ENCODE assay signal across 31 cellular contexts in the genomic region with DNA sequence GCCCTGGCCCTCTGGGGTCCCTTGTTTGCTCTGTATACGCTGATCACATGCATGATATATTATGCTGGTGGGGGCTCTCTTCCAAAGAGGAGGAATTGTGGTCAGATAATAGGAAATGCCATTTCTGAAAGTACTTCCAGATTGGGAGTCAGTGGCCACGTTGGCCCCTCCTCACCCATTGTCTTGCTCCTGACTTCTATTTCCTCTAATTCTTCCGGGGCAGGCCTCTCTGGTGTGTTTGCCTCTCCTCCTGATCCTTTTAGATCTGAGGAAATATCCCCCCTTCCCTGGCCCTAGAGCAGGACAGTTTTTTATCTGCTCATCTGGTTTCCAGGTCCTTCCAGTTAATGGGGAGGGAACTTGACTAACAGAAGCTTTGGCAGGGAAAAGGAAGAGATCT. TPM values are rescaled to one million over a fixed set of nuclear protein-coding genes. Genes with fewer than 3 reads are reported as not detected.
DNase-seq lines count a peak whose midpoint lies in the region; ATAC-seq and TF ChIP-seq lines count a peak whose summit lies in the region.
"Had no signal": no experiment of that assay in that cellular context is flagged by ENCODE, and none has a peak within 500 bp of the region (broad histone marks: within the 10 kb centered on the region; RNA-seq: fewer than 3 reads in every experiment).

No MANE protein-coding gene starts in this region.

- ATAC-seq in GM23338, result no peak
- ATAC-seq: activated naive CD8-positive, alpha-beta T cell treated with anti-CD3 and anti-CD28 coated beads, Interleukin-2, amount 50 U/mL, for 24 hours; body of pancreas; pancreas had no signal

- no peak overlapping the region for H3K9ac ChIP-seq in iPS-15b (ENCODE audit: low read depth, low read length)
- H3K9ac ChIP-seq: GM23248 had no signal

- H3K79me2 ChIP-seq in GM23338 (replicated peaks; ENCODE audit: insufficient read depth), result peaks cover 77% of the 10 kb centered on the region

- peak overlapping the region; percentile 100 for H3K4me2 ChIP-seq in GM23338

- no peak overlapping the region for H2AFZ ChIP-seq in GM23338
- H2AFZ ChIP-seq: GM23248 had no signal

- H3K4me3 ChIP-seq in GM23338 (peak overlapping the region; percentile 99; the same call in 1 of the 2 replicates), cardiac fibroblast (replicated peaks in 1 of 2; ENCODE audit: low read depth in 2 of 2, low read length in 2 of 2) (no peak overlapping the region), iPS-15b (ENCODE audit: low read depth, low read length) (peak overlapping the region; percentile 87)
- H3K4me3 ChIP-seq: body of pancreas, GM23248, heart right ventricle, lung, MG63, pancreas, sigmoid colon, SJSA1, upper lobe of left lung had no signal

- H3K27ac ChIP-seq in GM23338 (ENCODE audit: low read depth), result 0 out of 2 replicates have a peak overlapping the region, but pooled peaks have one; percentile 19
- H3K27ac ChIP-seq: body of pancreas, GM23248, HL-60, pancreas, sigmoid colon, SJSA1 had no signal

- peaks cover 78% of the 10 kb centered on the region for H3K4me1 Mint-ChIP-seq in GM23338
- H3K4me1 Mint-ChIP-seq in neural crest cell, result peaks cover 73% of the 10 kb centered on the region
- no peaks in the 10 kb centered on the region for H3K4me1 Mint-ChIP-seq in T-helper 2 cell treated with Interferon-gamma antibody and Interleukin-4, amounts not matched to agents 5 μg/mL and 100 μg/mL, for 36 hours (ENCODE audit: low read depth)

- H3K4me1 ChIP-seq in GM23338 (ENCODE audit: insufficient read depth) (peaks cover 60% of the 10 kb centered on the region), iPS-15b (ENCODE audit: control insufficient read depth, insufficient read depth, low read length) (peaks cover 30% of the 10 kb centered on the region)
- H3K4me1 ChIP-seq: pancreas had no signal

- no peak for DNase-seq in GM23338 (ENCODE audit: low spot score)
- DNase-seq in cardiac fibroblast (ENCODE audit: low read depth in 2 of 2), result peak; percentile 31 to 33
- no peak for DNase-seq in neural crest cell (ENCODE audit: low read depth, low spot score)
- no peak for DNase-seq in T-helper 2 cell treated with Interferon-gamma antibody and Interleukin-4, amounts not matched to agents 5 μg/mL and 100 μg/mL, for 36 hours (ENCODE audit: low spot score)
- DNase-seq in GM19240 (ENCODE audit: insufficient read length, low spot score), result no peak
- DNase-seq in posterior vena cava (ENCODE audit: low spot score), result no peak
- DNase-seq in activated CD4-positive, alpha-beta T cell treated with anti-CD3 and anti-CD28 coated beads, Interleukin-2, amount 50 U/mL, for 48 hours, result no peak
- DNase-seq: ACHN; activated CD4-positive, alpha-beta T cell treated with anti-CD3 and anti-CD28 coated beads, Interleukin-2, amount 50 U/mL, for 1 hour; activated CD8-positive, alpha-beta memory T cell treated with anti-CD3 and anti-CD28 coated beads, Interleukin-2, amount 50 U/mL, for 4 hours; activated effector memory CD4-positive, alpha-beta T cell treated with Interleukin-2 at 50 U/mL for 16 hours; activated naive CD8-positive, alpha-beta T cell treated with anti-CD3 and anti-CD28 coated beads, Interleukin-2, amount 50 U/mL, for 24 hours; body of pancreas; EL; GM23248; heart right ventricle; MG63; NCI-H1436; NCI-H2107; NCI-H510A treated with DMSO at 0.1 percent for 48 hours; NK-92 treated with Interleukin-12 subunit alpha and Interleukin-12 subunit beta, amount 100 ng/mL, for 24 hours; pancreas; sigmoid colon; stimulated activated CD4-positive, alpha-beta T cell treated with anti-CD3 and anti-CD28 coated beads, Interleukin-15, amount 100 ng/mL, for 24 hours; upper lobe of left lung had no signal

- H4K20me1 ChIP-seq in GM23338 (replicated peaks; ENCODE audit: insufficient read depth), result peaks cover 17% of the 10 kb centered on the region; the same call in 1 of the 2 replicates

- H3K9me2 ChIP-seq in GM23338 (ENCODE audit: insufficient read depth), result no peaks in the 10 kb centered on the region

- H3K9me3 Mint-ChIP-seq in GM23338, result no peaks in the 10 kb centered on the region
- H3K9me3 Mint-ChIP-seq in neural crest cell, result no peaks in the 10 kb centered on the region
- H3K9me3 Mint-ChIP-seq in T-helper 2 cell treated with Interferon-gamma antibody and Interleukin-4, amounts not matched to agents 5 μg/mL and 100 μg/mL, for 36 hours, result no peaks in the 10 kb centered on the region
- H3K9me3 Mint-ChIP-seq: activated naive CD8-positive, alpha-beta T cell treated with anti-CD3 and anti-CD28 coated beads, Interleukin-2, amount 50 U/mL, for 24 hours had no signal

- intact Hi-C loops in posterior vena cava (cut with DNase I), result loop anchor here in 1 of 2 donors (5.0 kb wide), 1 partner anchor 1321 kb away; no protein-coding TSS in a partner anchor

- no peaks in the 10 kb centered on the region for H3K9me3 ChIP-seq in iPS-15b (ENCODE audit: control insufficient read depth, insufficient read depth, low read length)
- H3K9me3 ChIP-seq: body of pancreas, heart right ventricle, MG63, pancreas, sigmoid colon, SJSA1, upper lobe of left lung had no signal

- H3K36me3 Mint-ChIP-seq in GM23338 (ENCODE audit: low read depth) (peaks cover 16% of the 10 kb centered on the region), neural crest cell (ENCODE audit: low read depth) (peaks cover 6% of the 10 kb centered on the region)
- H3K36me3 Mint-ChIP-seq in T-helper 2 cell treated with Interferon-gamma antibody and Interleukin-4, amounts not matched to agents 5 μg/mL and 100 μg/mL, for 36 hours (ENCODE audit: low read depth), result no peaks in the 10 kb centered on the region

- peaks cover 12% of the 10 kb centered on the region for H3K27me3 Mint-ChIP-seq in GM23338 (ENCODE audit: insufficient read depth, low read depth, poor library complexity)
- H3K27me3 Mint-ChIP-seq in neural crest cell (ENCODE audit: low read depth), result no peaks in the 10 kb centered on the region
- peaks cover 43% of the 10 kb centered on the region for H3K27me3 Mint-ChIP-seq in T-helper 2 cell treated with Interferon-gamma antibody and Interleukin-4, amounts not matched to agents 5 μg/mL and 100 μg/mL, for 36 hours (ENCODE audit: low read depth)

- no peak overlapping the region for H3K27ac Mint-ChIP-seq in GM23338
- H3K27ac Mint-ChIP-seq in neural crest cell (ENCODE audit: unreplicated experiment), result no peak overlapping the region
- no peak overlapping the region for H3K27ac Mint-ChIP-seq in T-helper 2 cell treated with Interferon-gamma antibody and Interleukin-4, amounts not matched to agents 5 μg/mL and 100 μg/mL, for 36 hours
- H3K27ac Mint-ChIP-seq: activated naive CD8-positive, alpha-beta T cell treated with anti-CD3 and anti-CD28 coated beads, Interleukin-2, amount 50 U/mL, for 24 hours had no signal

- H3F3A ChIP-seq in GM23338 (replicated peaks; ENCODE audit: low read depth), result peaks cover 12% of the 10 kb centered on the region; the same call in 1 of the 2 replicates

- H3K27me3 ChIP-seq in GM23338 (ENCODE audit: insufficient read depth) (no peaks in the 10 kb centered on the region), iPS-15b (ENCODE audit: control insufficient read depth, insufficient read depth, low read length) (no peaks in the 10 kb centered on the region)
- H3K27me3 ChIP-seq: body of pancreas, pancreas, sigmoid colon, SJSA1 had no signal

- peak overlapping the region; percentile 81; the same call in 2 of the 3 replicates for H3K4me3 Mint-ChIP-seq in GM23338
- H3K4me3 Mint-ChIP-seq in neural crest cell, result peak overlapping the region; percentile 95
- H3K4me3 Mint-ChIP-seq in T-helper 2 cell treated with Interferon-gamma antibody and Interleukin-4, amounts not matched to agents 5 μg/mL and 100 μg/mL, for 36 hours, result no peak overlapping the region
- H3K4me3 Mint-ChIP-seq: activated naive CD8-positive, alpha-beta T cell treated with anti-CD3 and anti-CD28 coated beads, Interleukin-2, amount 50 U/mL, for 24 hours had no signal

- no peak for TF ChIP-seq CTCF in GM23338 (conservative IDR thresholded peaks at IDR 0.05; ENCODE audit: low read depth in 2 of 2)
- TF ChIP-seq CTCF in cardiac fibroblast (IDR thresholded peaks at IDR 0.05; ENCODE audit: low read depth, low read length), result no peak
- no peak for TF ChIP-seq CTCF in neural crest cell (conservative IDR thresholded peaks at IDR 0.05)

- no peaks in the 10 kb centered on the region for H3K36me3 ChIP-seq in GM23338 (ENCODE audit: insufficient read depth)
- no peaks in the 10 kb centered on the region for H3K36me3 ChIP-seq in iPS-15b (ENCODE audit: control insufficient read depth, insufficient read depth, low read length)
- H3K36me3 ChIP-seq: heart right ventricle, MG63, pancreas, sigmoid colon, upper lobe of left lung had no signal

TF ChIP-seq in GM23338, 12 proteins besides CTCF, POLR2A, EP300 and RAD21:
- no peak for TF ChIP-seq EZH2phosphoT487 (IDR thresholded peaks at IDR 0.05; ENCODE audit: unreplicated experiment)

RNA-seq across cellular contexts. Expression of gene VANGL2, which starts 2.9 kb away (rescaled TPM):
- total RNA-seq in GM23338 (2014; rRNA removed; shearing (Covaris generic)), result 42.8 and 51.3 TPM in 2 replicates
- 16.8 and 17.7 TPM in 2 replicates for polyA plus RNA-seq in GM23338 (2016; fragmentation: Nextera tagmentation; extraction: Ambion mirVana)
- total RNA-seq in neural crest cell (106 and 109 TPM in 2 replicates), posterior vena cava (1 to 10 TPM; 2.0 to 2.4 TPM)
- total RNA-seq: GM23248; T-helper 1 cell treated with Interleukin-12 subunit alpha and Interleukin-12 subunit beta and Interleukin-4 antibody, amounts not matched to agents 30 ng/mL and 1 ng/mL, for 36 hours had no signal
- polyA plus RNA-seq: CD14-positive monocyte, GM23248 had no signal

RNA-seq across cellular contexts. Expression of gene NHLH1, which starts 36.4 kb away (rescaled TPM):
- total RNA-seq in GM23338 (2014; rRNA removed; shearing (Covaris generic)), result 0.50 and 0.69 TPM in 2 replicates
- polyA plus RNA-seq in GM23338 (2016; fragmentation: Nextera tagmentation; extraction: Ambion mirVana), result 0.78 and 0.89 TPM in 2 replicates
- total RNA-seq in neural crest cell, result 10.0 and 10.6 TPM in 2 replicates
- under 1 TPM in 1 of 2 donors, not detected in 1; 0.14 TPM for total RNA-seq in posterior vena cava
- total RNA-seq: body of pancreas, GM23248, pancreas had no signal
- polyA plus RNA-seq: CD14-positive monocyte had no signal

Comparison
In these comparisons a context has a peak if more than half of its experiments do, and no peak if none do; other contexts are left out.
1. DNase-seq: peak in cardiac fibroblast (2 of 2); none in GM23338 (single experiment), neural crest cell (single experiment), T-helper 2 cell treated with Interferon-gamma antibody and Interleukin-4, amounts not matched to agents 5 μg/mL and 100 μg/mL, for 36 hours (single experiment), GM19240 (single experiment), posterior vena cava (single experiment) and activated CD4-positive, alpha-beta T cell treated with anti-CD3 and anti-CD28 coated beads, Interleukin-2, amount 50 U/mL, for 48 hours (0 of 2).
2. H3K4me3 ChIP-seq: peak in GM23338 (single experiment) and iPS-15b (single experiment); none in cardiac fibroblast (0 of 2).
3. RNA of gene VANGL2, which starts 2.9 kb away (total RNA-seq): 106 to 109 TPM in neural crest cell and 42.8 to 51.3 TPM in GM23338; 2.0 to 2.4 TPM in posterior vena cava; every median in the first group is over 10 times any median in the second.